8 cellular contexts compared by ENCODE assay signal in genomic region chr10:104332243-104333036, GRCh38. TPM values are rescaled to one million over a fixed set of nuclear protein-coding genes. Genes with fewer than 3 reads are reported as not detected.
DNase-seq lines count a peak whose midpoint lies in the region; ATAC-seq and TF ChIP-seq lines count a peak whose summit lies in the region.

No MANE protein-coding gene starts in this region.

- no peaks in the 10 kb centered on the region for H3K9me3 ChIP-seq in heart right ventricle
- no peaks in the 10 kb centered on the region for H3K9me3 ChIP-seq in sigmoid colon

- TF ChIP-seq CTCF in heart right ventricle (IDR thresholded peaks at IDR 0.05): no peak
- TF ChIP-seq CTCF in sigmoid colon (IDR thresholded peaks at IDR 0.05): no peak
- TF ChIP-seq CTCF in Calu3 (IDR thresholded peaks at IDR 0.05; ENCODE audit: unreplicated experiment): no peak

- peak in 3 of 8 donors; percentile 9 to 23 (median 20) for ATAC-seq in heart right ventricle

- CTCF ChIA-PET in activated naive CD4-positive, alpha-beta T cell treated with anti-CD3 and anti-CD28 coated beads, Interleukin-2, amount 10 ng/mL, durations not matched to agents 7 days and 5 days (lab: Charles Lee): no interaction called here
- CTCF ChIA-PET in Calu3 (lab: Charles Lee): no interaction called here

- peaks cover 87% of the 10 kb centered on the region for H3K4me1 Mint-ChIP-seq in activated naive CD4-positive, alpha-beta T cell treated with anti-CD3 and anti-CD28 coated beads, Interleukin-2, amount 10 ng/mL, durations not matched to agents 7 days and 5 days
- H3K4me1 Mint-ChIP-seq in Calu3 (ENCODE audit: low read depth, unreplicated experiment): peaks cover 9% of the 10 kb centered on the region

- H3K9me3 Mint-ChIP-seq in activated naive CD4-positive, alpha-beta T cell treated with anti-CD3 and anti-CD28 coated beads, Interleukin-2, amount 10 ng/mL, durations not matched to agents 7 days and 5 days: no peaks in the 10 kb centered on the region
- H3K9me3 Mint-ChIP-seq in Calu3 (ENCODE audit: low read depth, unreplicated experiment): no peaks in the 10 kb centered on the region

- H3K36me3 ChIP-seq in heart right ventricle (peaks cover 0 to 17% (median 0%) of the 10 kb centered on the region in 9 donors), sigmoid colon (no peaks in the 10 kb centered on the region), H7 (replicated peaks; ENCODE audit: control insufficient read depth, insufficient read depth, low read length) (no peaks in the 10 kb centered on the region)

- 44 to 50% methylated on average over 11 of the region's 11 CpGs for WGBS in heart right ventricle, 2 donors
- WGBS in sigmoid colon, 2 donors: 88 to 90% methylated on average over 11 of the region's 11 CpGs

- H3K27ac ChIP-seq in heart right ventricle (peak overlapping the region; percentile 90 to 100 (median 99)), sigmoid colon (peak overlapping the region; percentile 78 to 99 (median 96))

- TF ChIP-seq EP300 in sigmoid colon (IDR thresholded peaks at IDR 0.05): no peak

- no peaks in the 10 kb centered on the region for H3K27me3 ChIP-seq in heart right ventricle
- no peaks in the 10 kb centered on the region for H3K27me3 ChIP-seq in sigmoid colon
- H3K27me3 ChIP-seq in H7 (ENCODE audit: control insufficient read depth, insufficient read depth, low read length): no peaks in the 10 kb centered on the region

- peaks cover 51 to 98% (median 93%) of the 10 kb centered on the region in 9 donors for H3K4me1 ChIP-seq in heart right ventricle
- peaks cover 0 to 100% (median 96%) of the 10 kb centered on the region in 4 donors for H3K4me1 ChIP-seq in sigmoid colon

- H3K4me3 ChIP-seq in heart right ventricle (peak overlapping the region in 1 of 10 donors; percentile 4), sigmoid colon (no peak overlapping the region), H7 (ENCODE audit: insufficient read depth, low read depth, low read length) (no peak overlapping the region)

- no peak overlapping the region for H3K4me3 Mint-ChIP-seq in activated naive CD4-positive, alpha-beta T cell treated with anti-CD3 and anti-CD28 coated beads, Interleukin-2, amount 10 ng/mL, durations not matched to agents 7 days and 5 days
- no peak overlapping the region for H3K4me3 Mint-ChIP-seq in Calu3 (ENCODE audit: low read depth, unreplicated experiment)

- H3K27me3 Mint-ChIP-seq in activated naive CD4-positive, alpha-beta T cell treated with anti-CD3 and anti-CD28 coated beads, Interleukin-2, amount 10 ng/mL, durations not matched to agents 7 days and 5 days: no peaks in the 10 kb centered on the region
- peaks cover 3% of the 10 kb centered on the region for H3K27me3 Mint-ChIP-seq in Calu3 (ENCODE audit: unreplicated experiment)

- DNase-seq in EH (ENCODE audit: low read depth) (peak; percentile 59), heart right ventricle (no peak), sigmoid colon (peak; percentile 50), H7 (no peak), Calu3 (no peak), DMS79 (lab: John Stamatoyannopoulos, UW) (no peak)
- DNase-seq in activated naive CD4-positive, alpha-beta T cell treated with anti-CD3 and anti-CD28 coated beads, Interleukin-2, amount 10 ng/mL, durations not matched to agents 7 days and 5 days: no peak
- DNase-seq in stimulated activated CD4-positive, alpha-beta T cell treated with anti-CD3 and anti-CD28 coated beads, Interleukin-1b, Interleukin-23, amount 100 ng/mL, for 48 hours: no peak

- no peak for TF ChIP-seq POLR2A in sigmoid colon (IDR thresholded peaks at IDR 0.05)

- peak overlapping the region; percentile 62 for H3K27ac Mint-ChIP-seq in activated naive CD4-positive, alpha-beta T cell treated with anti-CD3 and anti-CD28 coated beads, Interleukin-2, amount 10 ng/mL, durations not matched to agents 7 days and 5 days
- H3K27ac Mint-ChIP-seq in Calu3 (ENCODE audit: unreplicated experiment): no peak overlapping the region

- no TSS peak for BruUV-seq in Calu3 (replicated peaks; lab: Mats Ljungman, UMichigan)

- intact Hi-C loops in heart right ventricle (cut with DNase I): loop anchor here in 1 of 10 donors (10.0 kb wide), 1 partner anchor 418 kb away; the partner anchor contains the start of gene STN1
- intact Hi-C loops in sigmoid colon (cut with DNase I): loop anchor here (10.0 kb wide), 1 partner anchor 448 kb away; no protein-coding TSS in a partner anchor
- intact Hi-C loops in Calu3 (cut with micrococcal nuclease; ENCODE audit: unreplicated experiment): no loop called here

- H3K36me3 Mint-ChIP-seq in activated naive CD4-positive, alpha-beta T cell treated with anti-CD3 and anti-CD28 coated beads, Interleukin-2, amount 10 ng/mL, durations not matched to agents 7 days and 5 days: peaks cover 42% of the 10 kb centered on the region
- no peaks in the 10 kb centered on the region for H3K36me3 Mint-ChIP-seq in Calu3 (ENCODE audit: insufficient read depth, unreplicated experiment)

RNA-seq across cellular contexts. Expression of gene ITPRIP, which starts 5.8 kb away (rescaled TPM):
- total RNA-seq in heart right ventricle (10 to 100 TPM; 18.6 to 87.2 (median 35.9) TPM), sigmoid colon (10 to 100 TPM; 11.4 to 22.4 (median 15.3) TPM), Calu3 (2022) (1.5 and 1.7 TPM in 2 replicates)
- polyA plus RNA-seq in heart right ventricle (10 to 100 TPM; 17.5 to 41.6 TPM), sigmoid colon (1 to 10 TPM; 1.2 to 8.6 (median 1.6) TPM)
- 6.7 and 6.9 TPM in 2 replicates for total RNA-seq in H7 (2014; rRNA removed; shearing (Covaris generic))

RNA-seq across cellular contexts. Expression of gene CFAP58, which starts 21.2 kb away (rescaled TPM):
- total RNA-seq in heart right ventricle (1 to 10 TPM; 1.3 to 5.8 (median 3.0) TPM), sigmoid colon (1 to 10 TPM in 1 of 4 donors, under 1 TPM in 3; 0.36 to 1.1 (median 0.61) TPM), Calu3 (2022) (not detected in 2 replicates)
- polyA plus RNA-seq in heart right ventricle (1 to 10 TPM in 1 of 2 donors, under 1 TPM in 1; 0.58 to 3.6 TPM), sigmoid colon (under 1 TPM in 1 of 3 donors, not detected in 2; 0.09 TPM)
- total RNA-seq in H7 (2014; rRNA removed; shearing (Covaris generic)): 0.62 and 2.0 TPM in 2 replicates

Comparison
In these comparisons a context has a peak if more than half of its experiments do, and no peak if none do; other contexts are left out.
1. DNase-seq: peak in EH (single experiment) and sigmoid colon (single experiment); none in activated naive CD4-positive, alpha-beta T cell treated with anti-CD3 and anti-CD28 coated beads, Interleukin-2, amount 10 ng/mL, durations not matched to agents 7 days and 5 days (single experiment), heart right ventricle (0 of 2), H7 (single experiment), Calu3 (single experiment), DMS79 (single experiment) and stimulated activated CD4-positive, alpha-beta T cell treated with anti-CD3 and anti-CD28 coated beads, Interleukin-1b, Interleukin-23, amount 100 ng/mL, for 48 hours (single experiment).